Comparison of ENCODE assay signal across 1 cellular context in genomic region chr10:101226888-101227736, GRCh38.
TF ChIP-seq lines count a peak whose summit lies in the region.

No MANE protein-coding gene starts in this region.

TF ChIP-seq in endothelial cell of umbilical vein, 7 proteins besides CTCF, POLR2A, EP300 and RAD21 (continued from another document):
- TF ChIP-seq MAX (IDR thresholded peaks at IDR 0.05; ENCODE audit: insufficient read depth, insufficient read length) (no peak), JUN (IDR thresholded peaks at IDR 0.05; ENCODE audit: borderline replicate concordance, insufficient read depth, insufficient read length, low read depth) (no peak)
